14 cellular contexts compared by ENCODE assay signal in the genomic region with DNA sequence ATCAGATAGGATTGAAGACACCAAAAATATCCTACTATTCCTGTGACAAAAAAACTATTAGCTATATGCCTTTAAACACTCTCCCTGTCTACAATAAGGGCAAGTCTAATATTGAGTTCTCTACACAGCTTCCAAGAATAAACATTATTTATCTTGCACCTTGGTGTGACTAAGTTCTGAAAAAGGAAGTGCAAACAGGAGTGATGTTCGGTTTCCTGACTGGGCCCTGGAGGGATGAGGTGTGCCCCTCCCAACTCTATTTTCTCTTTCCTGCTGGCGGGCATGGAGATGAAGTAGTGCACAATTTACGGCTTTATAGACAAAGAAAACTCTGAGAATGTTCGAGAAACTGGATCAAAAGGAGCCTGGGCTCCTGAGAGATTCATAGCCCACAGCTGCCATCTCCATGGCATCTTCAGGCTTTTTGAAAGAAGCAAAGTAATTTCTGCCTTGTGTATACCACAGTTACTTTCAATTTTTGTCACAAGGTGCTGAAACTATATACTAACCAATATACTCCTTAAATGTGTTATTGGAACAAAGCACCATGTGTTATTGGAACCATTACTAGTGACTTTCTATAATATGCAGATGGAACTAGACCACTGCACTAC. TPM values are rescaled to one million over a fixed set of nuclear protein-coding genes. Genes with fewer than 3 reads are reported as not detected.
A peak's percentile ranks its signal among the peaks of the same experiment; 100 is the strongest.
DNase-seq lines count a peak whose midpoint lies in the region; ATAC-seq, FAIRE-seq and TF ChIP-seq lines count a peak whose summit lies in the region.
"Had no signal": no experiment of that assay in that cellular context is flagged by ENCODE, and none has a peak within 500 bp of the region (broad histone marks: within the 10 kb centered on the region; RNA-seq: fewer than 3 reads in every experiment).

No MANE protein-coding gene starts in this region.

- no peaks in the 10 kb centered on the region for H3K9me3 ChIP-seq in MM.1S (replicated peaks; ENCODE audit: insufficient read depth, low read length)
- H3K9me3 ChIP-seq in stomach: no peaks in the 10 kb centered on the region
- H3K9me3 ChIP-seq: BE2C, SK-N-SH had no signal

- H3K9ac ChIP-seq in MM.1S (ENCODE audit: low read length): no peak overlapping the region
- H3K9ac ChIP-seq: SK-N-SH had no signal

- DNase-seq in MM.1S (no peak), stomach (no peak), D721Med (ENCODE audit: insufficient read length, low spot score) (no peak), CD14-positive monocyte (ENCODE audit: low spot score) (no peak)
- no peak for DNase-seq in activated CD4-positive, CD25-positive, alpha-beta regulatory T cell treated with anti-CD3 and anti-CD28 coated beads, Interleukin-2, amount 50 U/mL, for 72 hours
- DNase-seq: activated CD4-positive, alpha-beta T cell treated with anti-CD3 and anti-CD28 coated beads, Interleukin-2, amount 10 ng/mL, durations not matched to agents 24 days and 14 days; BE2C; SK-N-SH; stimulated activated CD4-positive, alpha-beta T cell treated with anti-CD3 and anti-CD28 coated beads, Interleukin-12 subunit alpha, Interleukin-12 subunit beta, amount 100 ng/mL, for 4 hours had no signal

- no peak for FAIRE-seq in D721Med (lab: Jason Lieb, UNC)
- FAIRE-seq: islet of Langerhans had no signal

- H3K4me1 ChIP-seq in MM.1S (ENCODE audit: low read length) (peaks cover 9% of the 10 kb centered on the region), stomach (no peaks in the 10 kb centered on the region)
- H3K4me1 ChIP-seq: BE2C had no signal

- H3K27ac Mint-ChIP-seq in CD14-positive monocyte: no peak overlapping the region
- H3K27ac Mint-ChIP-seq: activated CD4-positive, alpha-beta T cell treated with anti-CD3 and anti-CD28 coated beads, Interleukin-2, amount 10 ng/mL, durations not matched to agents 24 days and 14 days had no signal

- H4K20me1 ChIP-seq in MM.1S (ENCODE audit: insufficient read depth, low read length): no peaks in the 10 kb centered on the region

- peaks cover 0 to 2% (median 0%) of the 10 kb centered on the region in 3 donors for H3K27me3 Mint-ChIP-seq in CD14-positive monocyte (ENCODE audit: low read depth in 3 of 3)
- H3K27me3 Mint-ChIP-seq: activated CD4-positive, alpha-beta T cell treated with anti-CD3 and anti-CD28 coated beads, Interleukin-2, amount 10 ng/mL, durations not matched to agents 24 days and 14 days; central memory CD8-positive, alpha-beta T cell had no signal

- 57 to 72% (median 64%) methylated on average over 4 of the region's 4 CpGs for WGBS in stomach, 5 donors

- ATAC-seq in GM18519 (IDR thresholded peaks at IDR 0.05; ENCODE audit: low FRiP score, unreplicated experiment) (peak; percentile 92), GM21390 (IDR thresholded peaks at IDR 0.05; ENCODE audit: unreplicated experiment) (peak; percentile 93), HG02981 (IDR thresholded peaks at IDR 0.05; ENCODE audit: unreplicated experiment) (peak; percentile 89)

- H3K4me1 Mint-ChIP-seq in CD14-positive monocyte: no peaks in the 10 kb centered on the region
- H3K4me1 Mint-ChIP-seq: central memory CD8-positive, alpha-beta T cell had no signal

- H3K27me3 ChIP-seq in MM.1S (replicated peaks; ENCODE audit: insufficient read depth, low read length) (no peaks in the 10 kb centered on the region), stomach (no peaks in the 10 kb centered on the region)

- no peaks in the 10 kb centered on the region for H3K36me3 Mint-ChIP-seq in CD14-positive monocyte

- intact Hi-C loops in stomach (cut with DNase I; ENCODE audit: low total_unique reads): no loop called here
- intact Hi-C loops in CD14-positive monocyte (cut with micrococcal nuclease): no loop called here

- no peak overlapping the region for H2AFZ ChIP-seq in MM.1S (ENCODE audit: low read length)

- H3K27ac ChIP-seq in MM.1S (ENCODE audit: low read length) (no peak overlapping the region), stomach (no peak overlapping the region)

- H3F3A ChIP-seq in MM.1S (ENCODE audit: insufficient read depth, low read length): no peaks in the 10 kb centered on the region

- no peak for TF ChIP-seq POLR2A in stomach (IDR thresholded peaks at IDR 0.05)

- H3K36me3 ChIP-seq in MM.1S (replicated peaks; ENCODE audit: insufficient read depth, low read length): no peaks in the 10 kb centered on the region
- peaks cover 0 to 4% (median 0%) of the 10 kb centered on the region in 4 donors for H3K36me3 ChIP-seq in stomach
- H3K36me3 ChIP-seq: BE2C had no signal

- peak overlapping the region; percentile 33; the same call in 1 of the 2 replicates for H3K4me2 ChIP-seq in MM.1S (ENCODE audit: low read depth, low read length)
- H3K4me2 ChIP-seq: SK-N-SH had no signal

- no peaks in the 10 kb centered on the region for H3K79me2 ChIP-seq in MM.1S (ENCODE audit: low read length)

- no peaks in the 10 kb centered on the region for H3K9me2 ChIP-seq in MM.1S (replicated peaks; ENCODE audit: insufficient read depth, low read length)
- H3K9me2 ChIP-seq: SK-N-SH had no signal

- TF ChIP-seq CTCF in MM.1S (IDR thresholded peaks at IDR 0.05; ENCODE audit: low read length): no peak
- no peak for TF ChIP-seq CTCF in stomach (IDR thresholded peaks at IDR 0.05)
- TF ChIP-seq CTCF in D721Med (IDR thresholded peaks at IDR 0.05; ENCODE audit: insufficient read depth, missing control alignments): no peak
- no peak for TF ChIP-seq CTCF in CD14-positive monocyte (IDR thresholded peaks at IDR 0.05)

- no peak overlapping the region for H3K4me3 Mint-ChIP-seq in CD14-positive monocyte
- H3K4me3 Mint-ChIP-seq: activated CD4-positive, alpha-beta T cell treated with anti-CD3 and anti-CD28 coated beads, Interleukin-2, amount 10 ng/mL, durations not matched to agents 24 days and 14 days; central memory CD8-positive, alpha-beta T cell had no signal

- H3K4me3 ChIP-seq in MM.1S (ENCODE audit: low read length): no peak overlapping the region
- no peak overlapping the region for H3K4me3 ChIP-seq in stomach

- no peak for TF ChIP-seq EP300 in stomach (IDR thresholded peaks at IDR 0.05)

- no peaks in the 10 kb centered on the region for H3K9me3 Mint-ChIP-seq in CD14-positive monocyte
- H3K9me3 Mint-ChIP-seq: activated CD4-positive, alpha-beta T cell treated with anti-CD3 and anti-CD28 coated beads, Interleukin-2, amount 10 ng/mL, durations not matched to agents 24 days and 14 days had no signal

RNA-seq across cellular contexts. Expression of gene LRATD1, which starts 22.3 kb away (rescaled TPM):
- 100 to 1,000 TPM in 1 of 5 donors, 10 to 100 TPM in 1, 1 to 10 TPM in 2, not detected in 1; 4.4 to 229 (median 10.5) TPM for total RNA-seq in stomach
- polyA plus RNA-seq in stomach (1 to 10 TPM; 3.2 to 9.0 (median 6.0) TPM), CD14-positive monocyte (not detected)
- total RNA-seq: activated CD4-positive, alpha-beta T cell treated with anti-CD3 and anti-CD28 coated beads, Interleukin-2, amount 10 ng/mL, durations not matched to agents 24 days and 14 days had no signal

Comparison
In these comparisons a context has a peak if more than half of its experiments do, and no peak if none do; other contexts are left out.
1. RNA of gene LRATD1, which starts 22.3 kb away (polyA plus RNA-seq): 3.2 to 9.0 TPM in stomach; not detected in CD14-positive monocyte; every median in the first group is over 4 times any median in the second.
2. Peak in every context shown above with its lines, with median percentiles within 50 percentile points of each other: ATAC-seq.